Comparison of ENCODE assay signal across 9 cellular contexts in genomic region chr1:66438062-66438970, GRCh38.
DNase-seq lines count a peak whose midpoint lies in the region; ATAC-seq and TF ChIP-seq lines count a peak whose summit lies in the region.
"Had no signal": no experiment of that assay in that cellular context is flagged by ENCODE, and none has a peak within 500 bp of the region (broad histone marks: within the 10 kb centered on the region; RNA-seq: fewer than 3 reads in every experiment).

No MANE protein-coding gene starts in this region.

- H3K4me1 Mint-ChIP-seq in GM23338, result peaks cover 18% of the 10 kb centered on the region; the same call in 2 of the 3 replicates

- H3K4me1 ChIP-seq in GM23338 (ENCODE audit: insufficient read depth), result peaks cover 11% of the 10 kb centered on the region
- H3K4me1 ChIP-seq in OCI-LY3 (ENCODE audit: low read length), result peaks cover 50% of the 10 kb centered on the region

- no peak overlapping the region for H3K4me3 Mint-ChIP-seq in GM23338

- peak overlapping the region; percentile 38; the same call in 1 of the 2 replicates for H3K9ac ChIP-seq in OCI-LY3 (ENCODE audit: low read length)

- ATAC-seq in GM23338 (no peak), GM18519 (IDR thresholded peaks at IDR 0.05; ENCODE audit: low FRiP score, unreplicated experiment) (no peak), HG03025 (IDR thresholded peaks at IDR 0.05; ENCODE audit: low FRiP score, unreplicated experiment) (no peak)

- TF ChIP-seq CTCF in GM23338 (conservative IDR thresholded peaks at IDR 0.05; ENCODE audit: low read depth in 2 of 2) (no peak), OCI-LY3 (IDR thresholded peaks at IDR 0.05; ENCODE audit: low read depth, low read length) (no peak), fibroblast of mammary gland (conservative IDR thresholded peaks at IDR 0.05; ENCODE audit: control insufficient read depth, insufficient read depth, low read depth, low read length) (no peak), GM13977 (IDR thresholded peaks at IDR 0.05; ENCODE audit: extremely low read depth, insufficient read depth, missing control alignments) (no peak)

- H3K27ac ChIP-seq in GM23338 (ENCODE audit: low read depth) (no peak overlapping the region), OCI-LY3 (ENCODE audit: low read length) (peak overlapping the region; percentile 68)

- H3K36me3 ChIP-seq in GM23338 (ENCODE audit: insufficient read depth) (no peaks in the 10 kb centered on the region), OCI-LY3 (replicated peaks; ENCODE audit: low read depth, low read length) (no peaks in the 10 kb centered on the region)

- H2AFZ ChIP-seq in GM23338, result peak overlapping the region; percentile 35; the same call in 1 of the 2 replicates
- H2AFZ ChIP-seq in OCI-LY3 (ENCODE audit: low read depth, low read length), result no peak overlapping the region

- no peaks in the 10 kb centered on the region for H3K9me3 ChIP-seq in OCI-LY3 (ENCODE audit: insufficient read depth, low read length)

- H3K27ac Mint-ChIP-seq in GM23338, result no peak overlapping the region

- H3K27me3 ChIP-seq in GM23338 (ENCODE audit: insufficient read depth) (no peaks in the 10 kb centered on the region), OCI-LY3 (ENCODE audit: low read depth, low read length) (no peaks in the 10 kb centered on the region)

- H3K4me2 ChIP-seq in GM23338 (no peak overlapping the region), OCI-LY3 (ENCODE audit: low read length) (peak overlapping the region; percentile 70)

- H4K20me1 ChIP-seq in GM23338 (replicated peaks; ENCODE audit: insufficient read depth) (no peaks in the 10 kb centered on the region), OCI-LY3 (ENCODE audit: insufficient read depth, low read length) (no peaks in the 10 kb centered on the region)

- in situ Hi-C loops in GM13977 (cut with MboI; ENCODE audit: low pct_unique_long_range_greater_than_20kb, low sequenced_read_pairs, unreplicated experiment), result loop anchor here (10.0 kb wide), 1 partner anchor 64 kb away; no protein-coding TSS in a partner anchor

- no peaks in the 10 kb centered on the region for H3F3A ChIP-seq in GM23338 (replicated peaks; ENCODE audit: low read depth)

- no peaks in the 10 kb centered on the region for H3K79me2 ChIP-seq in GM23338 (replicated peaks; ENCODE audit: insufficient read depth)
- no peaks in the 10 kb centered on the region for H3K79me2 ChIP-seq in OCI-LY3 (ENCODE audit: low read length)

- H3K36me3 Mint-ChIP-seq in GM23338 (ENCODE audit: low read depth), result no peaks in the 10 kb centered on the region

- no peaks in the 10 kb centered on the region for H3K9me3 Mint-ChIP-seq in GM23338

- DNase-seq in GF-D8 (lab: John Stamatoyannopoulos, UW) (peak; percentile 53), GM23338 (ENCODE audit: low spot score) (no peak), fibroblast of mammary gland (ENCODE audit: low read depth) (peak; percentile 33), GM13977 (ENCODE audit: low spot score) (no peak), NAMALWA (ENCODE audit: low spot score) (no peak)
- DNase-seq: NCI-H446 had no signal

- H3K4me3 ChIP-seq in GM23338 (no peak overlapping the region), OCI-LY3 (ENCODE audit: low read length) (peak overlapping the region; percentile 41), fibroblast of mammary gland (ENCODE audit: control insufficient read depth, low read depth, low read length) (no peak overlapping the region)

- H3K27me3 Mint-ChIP-seq in GM23338 (ENCODE audit: insufficient read depth, low read depth, poor library complexity), result no peaks in the 10 kb centered on the region

- H3K9me2 ChIP-seq in GM23338 (ENCODE audit: insufficient read depth), result peaks cover 5% of the 10 kb centered on the region; the same call in 1 of the 2 replicates

TF ChIP-seq in GM23338, 12 proteins besides CTCF, POLR2A, EP300 and RAD21:
- no peak for TF ChIP-seq REST (IDR thresholded peaks at IDR 0.05; ENCODE audit: unreplicated experiment)
- no peak for TF ChIP-seq ZNF114 (CRISPR knock-in tag; IDR thresholded peaks at IDR 0.05)
- TF ChIP-seq JUNB (IDR thresholded peaks at IDR 0.05; ENCODE audit: unreplicated experiment), result no peak
- no peak for TF ChIP-seq NANOG (IDR thresholded peaks at IDR 0.05; ENCODE audit: borderline replicate concordance)
- no peak for TF ChIP-seq EZH2 (IDR thresholded peaks at IDR 0.05; ENCODE audit: low read depth, unreplicated experiment)
- no peak for TF ChIP-seq POLR2AphosphoS5 (IDR thresholded peaks at IDR 0.05; ENCODE audit: low read depth)
- no peak for TF ChIP-seq ZNF331 (CRISPR knock-in tag; IDR thresholded peaks at IDR 0.05; ENCODE audit: low read depth)
- no peak for TF ChIP-seq EZH2phosphoT487 (IDR thresholded peaks at IDR 0.05; ENCODE audit: unreplicated experiment)
- no peak for TF ChIP-seq STAT1 (IDR thresholded peaks at IDR 0.05; ENCODE audit: unreplicated experiment)
TF ChIP-seq in GM23338: peak in this region for 0.

Comparison
In these comparisons a context has a peak if more than half of its experiments do, and no peak if none do; other contexts are left out.
1. DNase-seq: peak in GF-D8 (single experiment) and fibroblast of mammary gland (single experiment); none in GM23338 (single experiment), GM13977 (single experiment) and NAMALWA (single experiment).